Comparison of ENCODE assay signal across 19 cellular contexts in genomic region chr11:2730323-2731284, GRCh38. TPM values are rescaled to one million over a fixed set of nuclear protein-coding genes. Genes with fewer than 3 reads are reported as not detected.
A peak's percentile ranks its signal among the peaks of the same experiment; 100 is the strongest.
DNase-seq lines count a peak whose midpoint lies in the region; ATAC-seq and TF ChIP-seq lines count a peak whose summit lies in the region.
"Had no signal": no experiment of that assay in that cellular context is flagged by ENCODE, and none has a peak within 500 bp of the region (broad histone marks: within the 10 kb centered on the region; RNA-seq: fewer than 3 reads in every experiment).

No MANE protein-coding gene starts in this region.

- TF ChIP-seq POLR2A in body of pancreas (IDR thresholded peaks at IDR 0.05), result no peak

- intact Hi-C loops in body of pancreas (cut with DNase I), result no loop called here

- no peak for TF ChIP-seq CTCF in HEK293 (tag by site-specific recombination; IDR thresholded peaks at IDR 0.05)
- no peak for TF ChIP-seq CTCF in body of pancreas (IDR thresholded peaks at IDR 0.05)

- CTCF ChIA-PET in HEK293 (lab: Yijun Ruan, JAX), result no interaction called here

- H3K9me3 ChIP-seq in HEK293 (ENCODE audit: control insufficient read depth, insufficient read depth, low read depth, low read length) (no peaks in the 10 kb centered on the region), body of pancreas (no peaks in the 10 kb centered on the region)
- H3K9me3 ChIP-seq: thoracic aorta had no signal

- no peaks in the 10 kb centered on the region for H3K27me3 ChIP-seq in body of pancreas
- H3K27me3 ChIP-seq: foreskin keratinocyte had no signal

- H3K4me1 ChIP-seq in HEK293 (ENCODE audit: control insufficient read depth, insufficient read depth, low read length) (peaks cover 4% of the 10 kb centered on the region; the same call in 1 of the 2 replicates), body of pancreas (peaks cover 60% of the 10 kb centered on the region)
- H3K4me1 ChIP-seq: foreskin keratinocyte had no signal

- POLR2A ChIA-PET in HEK293 (lab: Yijun Ruan, JAX), result no interaction called here

- ATAC-seq in body of pancreas (peak; percentile 41), GM21723 (IDR thresholded peaks at IDR 0.05; ENCODE audit: unreplicated experiment) (no peak), HG03565 (IDR thresholded peaks at IDR 0.05; ENCODE audit: unreplicated experiment) (no peak)
- ATAC-seq: foreskin keratinocyte; stimulated activated effector memory CD8-positive, alpha-beta T cell treated with anti-CD3 and anti-CD28 coated beads, Interleukin-12 subunit alpha, Interleukin-12 subunit beta, amount 100 ng/mL, for 72 hours had no signal

- no peak overlapping the region for H3K4me3 ChIP-seq in HEK293 (ENCODE audit: low read depth, low read length)
- no peak overlapping the region for H3K4me3 ChIP-seq in body of pancreas
- H3K4me3 ChIP-seq: thoracic aorta had no signal

- no peaks in the 10 kb centered on the region for H3K36me3 ChIP-seq in HEK293 (ENCODE audit: control insufficient read depth in 2 of 2, insufficient read depth in 1 of 2, low read length in 2 of 2)
- no peaks in the 10 kb centered on the region for H3K36me3 ChIP-seq in body of pancreas (replicated peaks in 1 of 2; ENCODE audit: insufficient read depth in 1 of 2, low read depth in 2 of 2)
- H3K36me3 ChIP-seq: thoracic aorta had no signal

- DNase-seq in body of pancreas, result peak; percentile 36 to 57 (median 47)
- peak; percentile 67 for DNase-seq in medulla oblongata (ENCODE audit: extremely low spot score)
- peak; percentile 58 for DNase-seq in putamen (ENCODE audit: low spot score)
- DNase-seq in COLO829 (ENCODE audit: low spot score), result no peak
- DNase-seq: activated CD4-positive, alpha-beta T cell treated with anti-CD3 and anti-CD28 coated beads, Interleukin-2, amount 50 U/mL, for 48 hours; activated gamma-delta T cell; CD8-positive, alpha-beta memory T cell; DMS79; foreskin keratinocyte; KG1; kidney glomerular epithelial cell; MV-4-11; NCI-H187 treated with DMSO at 0.1 percent for 48 hours; NCI-H774 had no signal

- no peak overlapping the region for H3K27ac ChIP-seq in HEK293 (ENCODE audit: extremely low read depth, low read depth, low read length)
- peak overlapping the region; percentile 39 to 87 (median 84) for H3K27ac ChIP-seq in body of pancreas
- H3K27ac ChIP-seq: foreskin keratinocyte, thoracic aorta had no signal

- 62 to 63% methylated on average over 11 to 18 of the region's 18 CpGs for WGBS in body of pancreas, 2 donors

TF ChIP-seq in HEK293, 187 proteins besides CTCF, POLR2A, EP300 and RAD21:
- TF ChIP-seq GLIS1 (tag by site-specific recombination; IDR thresholded peaks at IDR 0.05) (peak; percentile 20; the same call in 1 of the 2 replicates), MEIS1 (CRISPR knock-in tag; IDR thresholded peaks at IDR 0.05; ENCODE audit: borderline replicate concordance) (no peak)

RNA-seq across cellular contexts. Expression of gene KCNQ1OT1, which starts 30.8 kb away (rescaled TPM):
- total RNA-seq in body of pancreas, result 1 to 10 TPM; 3.6 to 9.2 TPM
